ENCODE assay signal across 8 cellular contexts in genomic region chr13:78978381-78978998, GRCh38.
DNase-seq lines count a peak whose midpoint lies in the region; ATAC-seq and TF ChIP-seq lines count a peak whose summit lies in the region.

No MANE protein-coding gene starts in this region.

- DNase-seq in CD8-positive, alpha-beta memory T cell = peak in 4 of 5 donors; percentile 3 to 47 (median 24)
- DNase-seq in NCI-H1092 treated with DMSO at 0.1 percent for 48 hours (lab: John Stamatoyannopoulos, UW) (peak; percentile 91), T-cell (peak in 18 of 34 experiments; percentile 1 to 32 (median 10)), epithelial cell of prostate (ENCODE audit: low read depth, low spot score) (peak; percentile 1), GF-D8 (lab: John Stamatoyannopoulos, UW) (no peak)
- DNase-seq in natural killer cell treated with Interleukin-12 subunit alpha and Interleukin-12 subunit beta and Interleukin-15 and Interleukin-18, amount 100 ng/mL, for 72 hours (ENCODE audit: low spot score) = no peak

- H3K9me3 Mint-ChIP-seq in CD8-positive, alpha-beta memory T cell = no peaks in the 10 kb centered on the region
- no peaks in the 10 kb centered on the region for H3K9me3 Mint-ChIP-seq in T-cell
- no peaks in the 10 kb centered on the region for H3K9me3 Mint-ChIP-seq in natural killer cell treated with Interleukin-12 subunit alpha and Interleukin-12 subunit beta and Interleukin-15 and Interleukin-18, amount 100 ng/mL, for 72 hours

- H3K27me3 Mint-ChIP-seq in CD8-positive, alpha-beta memory T cell = peaks cover 8 to 31% of the 10 kb centered on the region in 2 donors
- H3K27me3 Mint-ChIP-seq in T-cell = peaks cover 15 to 18% of the 10 kb centered on the region in 2 donors
- H3K27me3 Mint-ChIP-seq in natural killer cell treated with Interleukin-12 subunit alpha and Interleukin-12 subunit beta and Interleukin-15 and Interleukin-18, amount 100 ng/mL, for 72 hours = peaks cover 0 to 14% of the 10 kb centered on the region in 2 donors

- H3K36me3 ChIP-seq in CD8-positive, alpha-beta memory T cell (ENCODE audit: insufficient read depth, low read length) = no peaks in the 10 kb centered on the region

- H3K27me3 ChIP-seq in CD8-positive, alpha-beta memory T cell (ENCODE audit: insufficient read depth, low read length, poor library complexity, severe bottlenecking) = no peaks in the 10 kb centered on the region

- CTCF ChIA-PET in CD8-positive, alpha-beta memory T cell (lab: Charles Lee) = interaction anchor here (0.8 to 2.4 kb wide), 5 partner anchors 10 to 848 kb away, joined by 3 to 33 read pairs (median 4); no protein-coding TSS in a partner anchor
- CTCF ChIA-PET in T-cell (lab: Charles Lee) = interaction anchor here (0.6 to 3.7 kb wide), 13 partner anchors 8 to 843 kb away, joined by 3 to 46 read pairs (median 4); no protein-coding TSS in a partner anchor

- no peaks in the 10 kb centered on the region for H3K9me3 ChIP-seq in CD8-positive, alpha-beta memory T cell (ENCODE audit: low read length)

- H3K36me3 Mint-ChIP-seq in CD8-positive, alpha-beta memory T cell = no peaks in the 10 kb centered on the region
- H3K36me3 Mint-ChIP-seq in T-cell = no peaks in the 10 kb centered on the region
- no peaks in the 10 kb centered on the region for H3K36me3 Mint-ChIP-seq in natural killer cell treated with Interleukin-12 subunit alpha and Interleukin-12 subunit beta and Interleukin-15 and Interleukin-18, amount 100 ng/mL, for 72 hours

- H3K4me3 ChIP-seq in CD8-positive, alpha-beta memory T cell (ENCODE audit: low read length) = no peak overlapping the region

- peak; percentile 95 for ATAC-seq in GM18505 (IDR thresholded peaks at IDR 0.05; ENCODE audit: unreplicated experiment)
- peak; percentile 93 for ATAC-seq in HG02840 (IDR thresholded peaks at IDR 0.05; ENCODE audit: low FRiP score, unreplicated experiment)
- ATAC-seq in T-cell (replicated peaks in 1 of 4) = peak in 3 of 4 experiments; percentile 61 to 67 (median 65)
- ATAC-seq in natural killer cell treated with Interleukin-12 subunit alpha and Interleukin-12 subunit beta and Interleukin-15 and Interleukin-18, amount 100 ng/mL, for 72 hours = peak; percentile 70 to 73

- H3K4me1 Mint-ChIP-seq in CD8-positive, alpha-beta memory T cell = no peaks in the 10 kb centered on the region
- no peaks in the 10 kb centered on the region for H3K4me1 Mint-ChIP-seq in T-cell
- H3K4me1 Mint-ChIP-seq in natural killer cell treated with Interleukin-12 subunit alpha and Interleukin-12 subunit beta and Interleukin-15 and Interleukin-18, amount 100 ng/mL, for 72 hours (ENCODE audit: low read depth in 2 of 2) = no peaks in the 10 kb centered on the region

- POLR2A ChIA-PET in CD8-positive, alpha-beta memory T cell (lab: Charles Lee) = no interaction called here
- POLR2A ChIA-PET in T-cell (lab: Charles Lee) = no interaction called here

- TF ChIP-seq POLR2A in GM18505 (IDR thresholded peaks at IDR 0.05; ENCODE audit: borderline replicate concordance, extremely low read depth, insufficient read depth, insufficient read length) = no peak

- H3K4me1 ChIP-seq in CD8-positive, alpha-beta memory T cell (ENCODE audit: insufficient read depth, low read length) = no peaks in the 10 kb centered on the region

- H3K27ac Mint-ChIP-seq in CD8-positive, alpha-beta memory T cell = no peak overlapping the region
- no peak overlapping the region for H3K27ac Mint-ChIP-seq in T-cell
- no peak overlapping the region for H3K27ac Mint-ChIP-seq in natural killer cell treated with Interleukin-12 subunit alpha and Interleukin-12 subunit beta and Interleukin-15 and Interleukin-18, amount 100 ng/mL, for 72 hours

- no peak overlapping the region for H3K4me3 Mint-ChIP-seq in CD8-positive, alpha-beta memory T cell
- H3K4me3 Mint-ChIP-seq in T-cell = no peak overlapping the region
- no peak overlapping the region for H3K4me3 Mint-ChIP-seq in natural killer cell treated with Interleukin-12 subunit alpha and Interleukin-12 subunit beta and Interleukin-15 and Interleukin-18, amount 100 ng/mL, for 72 hours

- no peak overlapping the region for H3K27ac ChIP-seq in CD8-positive, alpha-beta memory T cell (ENCODE audit: low read depth, low read length)
- H3K27ac ChIP-seq in epithelial cell of prostate = no peak overlapping the region

Comparison
In these comparisons a context has a peak if more than half of its experiments do, and no peak if none do; other contexts are left out.
1. DNase-seq: peak in CD8-positive, alpha-beta memory T cell (4 of 5), NCI-H1092 treated with DMSO at 0.1 percent for 48 hours (single experiment), T-cell (18 of 34) and epithelial cell of prostate (single experiment); none in natural killer cell treated with Interleukin-12 subunit alpha and Interleukin-12 subunit beta and Interleukin-15 and Interleukin-18, amount 100 ng/mL, for 72 hours (single experiment) and GF-D8 (single experiment).
2. Peak in every context shown above with its lines, with median percentiles within 50 percentile points of each other: ATAC-seq.